In the genomic region with DNA sequence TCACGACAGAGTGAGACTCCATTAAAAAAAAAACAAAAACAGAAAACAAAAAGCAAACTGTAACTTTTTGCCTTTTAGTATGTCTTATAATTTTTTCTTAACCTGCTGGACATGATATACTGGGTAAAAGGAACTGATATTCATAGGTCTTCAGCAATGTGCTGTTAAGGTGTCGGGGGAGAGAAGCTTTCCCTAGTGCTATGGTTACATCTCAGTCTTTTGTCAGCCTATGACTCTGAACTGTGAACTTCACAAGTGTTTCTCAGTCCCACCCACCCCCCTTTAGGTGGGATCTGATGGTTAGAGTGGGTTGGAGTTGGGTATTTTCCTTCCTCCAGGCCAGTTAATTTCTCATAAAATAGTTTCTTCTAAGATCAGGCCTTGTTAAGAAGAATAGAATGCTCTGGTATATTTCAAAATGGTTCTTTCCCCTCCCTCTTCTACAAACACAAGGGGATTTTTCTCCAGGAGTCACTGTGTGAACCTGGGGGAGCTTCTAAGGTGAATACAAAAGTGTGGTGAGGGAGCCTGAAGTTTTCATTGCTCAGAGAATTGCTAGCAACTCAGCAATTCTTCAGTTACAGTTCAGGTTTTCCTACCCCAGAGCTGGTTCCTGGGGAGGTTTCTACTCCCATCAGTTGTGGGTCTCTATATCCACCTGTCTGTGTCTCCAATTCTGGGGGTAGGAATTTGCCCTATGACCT, we compare ENCODE assay signal across 31 cellular contexts. TPM values are rescaled to one million over a fixed set of nuclear protein-coding genes. Genes with fewer than 3 reads are reported as not detected.
"Had no signal": no experiment of that assay in that cellular context is flagged by ENCODE, and none has a peak within 500 bp of the region (broad histone marks: within the 10 kb centered on the region; RNA-seq: fewer than 3 reads in every experiment).

No MANE protein-coding gene starts in this region.

- H3K27ac ChIP-seq: adrenal gland, body of pancreas, epithelial cell of prostate, esophagus squamous epithelium, heart right ventricle, neural progenitor cell, right lobe of liver, skin epidermis, stomach, tibial artery, upper lobe of right lung, VCaP had no signal

- ATAC-seq: activated naive CD4-positive, alpha-beta T cell treated with anti-CD3 and anti-CD28 coated beads, Interleukin-2, amount 50 U/mL, for 72 hours; activated T-cell treated with anti-CD3 and anti-CD28 coated beads, Interleukin-2, amount 50 U/mL, for 72 hours; body of pancreas; heart right ventricle; naive thymus-derived CD8-positive, alpha-beta T cell; right lobe of liver; upper lobe of right lung had no signal

- H3K4me2 ChIP-seq: neural progenitor cell had no signal

- H3K27me3 ChIP-seq: adrenal gland, body of pancreas, esophagus squamous epithelium, heart right ventricle, neural progenitor cell, right lobe of liver, stomach, tibial artery, upper lobe of right lung had no signal

- FAIRE-seq: colon, endometrium had no signal

- H3K9me3 ChIP-seq: adrenal gland, body of pancreas, esophagus squamous epithelium, right lobe of liver, upper lobe of right lung had no signal

- DNase-seq: activated CD4-positive, alpha-beta T cell treated with anti-CD3 and anti-CD28 coated beads for 4 hours; activated CD4-positive, alpha-beta T cell treated with anti-CD3 and anti-CD28 coated beads, Interleukin-2, amount 50 U/mL, for 4 hours; activated naive CD4-positive, alpha-beta T cell; activated T-cell treated with anti-CD3 and anti-CD28 coated beads for 4 hours; activated T-cell treated with anti-CD3 and anti-CD28 coated beads, Interleukin-2, amount 50 U/mL, for 72 hours; adrenal gland; aorta; body of pancreas; dermis blood vessel endothelial cell; effector CD8-positive, alpha-beta T cell; esophagus squamous epithelium; foreskin melanocyte; heart right ventricle; midbrain; naive thymus-derived CD8-positive, alpha-beta T cell; occipital lobe; right lobe of liver; stimulated activated CD4-positive, alpha-beta T cell treated with anti-CD3 and anti-CD28 coated beads, Interleukin-12 subunit alpha, Interleukin-12 subunit beta, amount 100 ng/mL, for 4 hours; stimulated activated CD4-positive, alpha-beta T cell treated with anti-CD3 and anti-CD28 coated beads, Interleukin-4, amount 100 ng/mL, for 1 hour; stomach; T-helper 9 cell; tibial artery; upper lobe of right lung had no signal

- H3K4me1 ChIP-seq: adrenal gland, esophagus squamous epithelium, heart right ventricle, neural progenitor cell, right lobe of liver, stomach, tibial artery, upper lobe of right lung had no signal

- H3K36me3 ChIP-seq: adrenal gland, esophagus squamous epithelium, heart right ventricle, neural progenitor cell, right lobe of liver, stomach, tibial artery, upper lobe of right lung had no signal

- H3K4me3 ChIP-seq: adrenal gland, body of pancreas, esophagus squamous epithelium, heart right ventricle, neural progenitor cell, right lobe of liver, skin epidermis, stomach, tibial artery, upper lobe of right lung had no signal

- H3K9ac ChIP-seq: neural progenitor cell had no signal

- H2AFZ ChIP-seq: neural progenitor cell had no signal

RNA-seq across cellular contexts. Expression of a gene that starts 16.1 kb away (rescaled TPM):
- total RNA-seq: dermis blood vessel endothelial cell, glomerular endothelial cell had no signal
